In genomic region chr18:79405019-79405780, GRCh38 we compare ENCODE assay signal across 9 cellular contexts. TPM values are rescaled to one million over a fixed set of nuclear protein-coding genes. Genes with fewer than 3 reads are reported as not detected.
DNase-seq lines count a peak whose midpoint lies in the region; ATAC-seq and TF ChIP-seq lines count a peak whose summit lies in the region.
"Had no signal": no experiment of that assay in that cellular context is flagged by ENCODE, and none has a peak within 500 bp of the region (broad histone marks: within the 10 kb centered on the region; RNA-seq: fewer than 3 reads in every experiment).

No MANE protein-coding gene starts in this region.

- ATAC-seq in left cardiac atrium, result no peak
- no peak for ATAC-seq in stimulated activated naive B cell treated with anti-CD40 and anti-IgM and Interleukin-4, amounts not matched to agents 10 μg/mL and 1 μg/mL and 100 μg/mL, for 72 hours (replicated peaks)
- no peak for ATAC-seq in GM21723 (IDR thresholded peaks at IDR 0.05; ENCODE audit: unreplicated experiment)
- ATAC-seq in GM21526 (IDR thresholded peaks at IDR 0.05; ENCODE audit: low FRiP score, unreplicated experiment), result no peak

- H3K4me1 Mint-ChIP-seq in IgD-negative memory B cell, result peaks cover 38 to 54% (median 39%) of the 10 kb centered on the region in 3 donors
- peaks cover 49% of the 10 kb centered on the region for H3K4me1 Mint-ChIP-seq in activated CD4-positive, alpha-beta T cell treated with anti-CD3 and anti-CD28 coated beads, Interleukin-2, amount 10 ng/mL, durations not matched to agents 24 days and 14 days
- H3K4me1 Mint-ChIP-seq in stimulated activated naive B cell treated with anti-CD40 and anti-IgM and Interleukin-4, amounts not matched to agents 10 μg/mL and 1 μg/mL and 100 μg/mL, for 72 hours, result peaks cover 53 to 65% of the 10 kb centered on the region in 2 donors
- H3K4me1 Mint-ChIP-seq in progenitor cell of endocrine pancreas (ENCODE audit: low read depth), result peaks cover 6% of the 10 kb centered on the region

- DNase-seq in activated CD4-positive, alpha-beta T cell treated with anti-CD3 and anti-CD28 coated beads, Interleukin-2, amount 10 ng/mL, durations not matched to agents 24 days and 14 days, result peak; percentile 76
- DNase-seq in left cardiac atrium (peak; percentile 13), HUDEP-2 (lab: John Stamatoyannopoulos, UW; ENCODE audit: unreplicated experiment in 76 of 76) (no peak), progenitor cell of endocrine pancreas (ENCODE audit: low spot score, unreplicated experiment) (no peak)
- DNase-seq in stimulated activated naive B cell treated with anti-CD40 and anti-IgM and Interleukin-4, amounts not matched to agents 10 μg/mL and 1 μg/mL and 100 μg/mL, for 72 hours, result no peak
- DNase-seq: IMR-90 had no signal

- H3K4me3 Mint-ChIP-seq in IgD-negative memory B cell (peak overlapping the region; percentile 66 to 91 (median 82)), progenitor cell of endocrine pancreas (ENCODE audit: low read depth) (no peak overlapping the region)
- peak overlapping the region; percentile 83 for H3K4me3 Mint-ChIP-seq in activated CD4-positive, alpha-beta T cell treated with anti-CD3 and anti-CD28 coated beads, Interleukin-2, amount 10 ng/mL, durations not matched to agents 24 days and 14 days
- H3K4me3 Mint-ChIP-seq in stimulated activated naive B cell treated with anti-CD40 and anti-IgM and Interleukin-4, amounts not matched to agents 10 μg/mL and 1 μg/mL and 100 μg/mL, for 72 hours, result peak overlapping the region; percentile 76 to 86

- peaks cover 3% of the 10 kb centered on the region for H3K36me3 Mint-ChIP-seq in IgD-negative memory B cell
- H3K36me3 Mint-ChIP-seq in activated CD4-positive, alpha-beta T cell treated with anti-CD3 and anti-CD28 coated beads, Interleukin-2, amount 10 ng/mL, durations not matched to agents 24 days and 14 days (ENCODE audit: low read depth), result peaks cover 46% of the 10 kb centered on the region
- H3K36me3 Mint-ChIP-seq in stimulated activated naive B cell treated with anti-CD40 and anti-IgM and Interleukin-4, amounts not matched to agents 10 μg/mL and 1 μg/mL and 100 μg/mL, for 72 hours, result peaks cover 46 to 53% of the 10 kb centered on the region in 2 donors
- peaks cover 1% of the 10 kb centered on the region for H3K36me3 Mint-ChIP-seq in progenitor cell of endocrine pancreas (ENCODE audit: insufficient read depth)

- TF ChIP-seq CTCF in progenitor cell of endocrine pancreas (IDR thresholded peaks at IDR 0.05; ENCODE audit: unreplicated experiment), result no peak

- H3K9me3 Mint-ChIP-seq in IgD-negative memory B cell (no peaks in the 10 kb centered on the region), progenitor cell of endocrine pancreas (ENCODE audit: low read depth) (no peaks in the 10 kb centered on the region)
- H3K9me3 Mint-ChIP-seq in activated CD4-positive, alpha-beta T cell treated with anti-CD3 and anti-CD28 coated beads, Interleukin-2, amount 10 ng/mL, durations not matched to agents 24 days and 14 days, result peaks cover 5% of the 10 kb centered on the region
- peaks cover 2 to 4% of the 10 kb centered on the region in 2 donors for H3K9me3 Mint-ChIP-seq in stimulated activated naive B cell treated with anti-CD40 and anti-IgM and Interleukin-4, amounts not matched to agents 10 μg/mL and 1 μg/mL and 100 μg/mL, for 72 hours

- H3K27me3 Mint-ChIP-seq in IgD-negative memory B cell (no peaks in the 10 kb centered on the region), progenitor cell of endocrine pancreas (peaks cover 24% of the 10 kb centered on the region)
- no peaks in the 10 kb centered on the region for H3K27me3 Mint-ChIP-seq in activated CD4-positive, alpha-beta T cell treated with anti-CD3 and anti-CD28 coated beads, Interleukin-2, amount 10 ng/mL, durations not matched to agents 24 days and 14 days
- H3K27me3 Mint-ChIP-seq in stimulated activated naive B cell treated with anti-CD40 and anti-IgM and Interleukin-4, amounts not matched to agents 10 μg/mL and 1 μg/mL and 100 μg/mL, for 72 hours, result no peaks in the 10 kb centered on the region

- peak overlapping the region in 2 of 3 donors; percentile 96 to 97 for H3K27ac Mint-ChIP-seq in IgD-negative memory B cell
- peak overlapping the region; percentile 96 for H3K27ac Mint-ChIP-seq in activated CD4-positive, alpha-beta T cell treated with anti-CD3 and anti-CD28 coated beads, Interleukin-2, amount 10 ng/mL, durations not matched to agents 24 days and 14 days
- H3K27ac Mint-ChIP-seq in stimulated activated naive B cell treated with anti-CD40 and anti-IgM and Interleukin-4, amounts not matched to agents 10 μg/mL and 1 μg/mL and 100 μg/mL, for 72 hours, result peak overlapping the region; percentile 98
- no peak overlapping the region for H3K27ac Mint-ChIP-seq in progenitor cell of endocrine pancreas

- intact Hi-C loops in activated CD4-positive, alpha-beta T cell treated with anti-CD3 and anti-CD28 coated beads, Interleukin-2, amount 10 ng/mL, durations not matched to agents 24 days and 14 days (cut with micrococcal nuclease), result loop anchor here (2.0 kb wide), 2 partner anchors 36 to 336 kb away; partner anchors contain the start of gene ATP9B
- intact Hi-C loops in left cardiac atrium (cut with DNase I), result no loop called here

RNA-seq across cellular contexts. Expression of gene NFATC1, which starts 9.5 kb away (rescaled TPM):
- 63.2 TPM for polyA plus RNA-seq in IgD-negative memory B cell
- total RNA-seq in activated CD4-positive, alpha-beta T cell treated with anti-CD3 and anti-CD28 coated beads, Interleukin-2, amount 10 ng/mL, durations not matched to agents 24 days and 14 days, result 105 and 107 TPM in 2 replicates
- total RNA-seq in left cardiac atrium, result 10 to 100 TPM; 17.1 to 18.9 TPM
- total RNA-seq in progenitor cell of endocrine pancreas, result 4.5 and 5.6 TPM in 2 replicates

Comparison
In these comparisons a context has a peak if more than half of its experiments do, and no peak if none do; other contexts are left out.
1. DNase-seq: peak in activated CD4-positive, alpha-beta T cell treated with anti-CD3 and anti-CD28 coated beads, Interleukin-2, amount 10 ng/mL, durations not matched to agents 24 days and 14 days (single experiment) and left cardiac atrium (single experiment); none in stimulated activated naive B cell treated with anti-CD40 and anti-IgM and Interleukin-4, amounts not matched to agents 10 μg/mL and 1 μg/mL and 100 μg/mL, for 72 hours (single experiment), HUDEP-2 (0 of 76) and progenitor cell of endocrine pancreas (single experiment).